ENCODE assay signal across 8 cellular contexts in the genomic region with DNA sequence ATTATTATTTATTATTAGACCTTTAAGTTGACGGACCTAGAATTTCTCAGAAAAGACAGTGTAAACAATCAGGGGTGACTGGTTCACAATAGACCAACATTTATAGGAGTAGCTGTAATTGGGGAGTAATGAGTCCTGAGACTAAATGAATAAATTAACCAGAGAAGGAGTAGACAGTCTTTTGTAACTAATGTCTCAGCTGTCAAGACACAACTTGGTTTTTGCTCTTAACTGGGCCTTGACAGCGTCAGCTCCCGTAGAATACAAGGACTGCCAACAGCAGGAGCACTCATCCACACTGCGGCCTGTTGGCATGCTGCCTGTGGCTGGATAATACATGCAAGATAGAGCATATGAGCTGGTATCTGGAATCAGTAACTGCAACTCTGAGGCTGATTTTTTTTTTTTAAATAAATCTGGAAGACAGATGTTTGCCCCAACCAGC.
DNase-seq lines count a peak whose midpoint lies in the region; ATAC-seq and TF ChIP-seq lines count a peak whose summit lies in the region.

No MANE protein-coding gene starts in this region.

- H2BK5ac ChIP-seq in neuronal stem cell (ENCODE audit: low read length) = no peak overlapping the region

- no peak overlapping the region for H2BK15ac ChIP-seq in neuronal stem cell (ENCODE audit: low read length)

- POLR2A ChIA-PET in naive thymus-derived CD4-positive, alpha-beta T cell (lab: Charles Lee) = no interaction called here

- no peak overlapping the region for H4K8ac ChIP-seq in neuronal stem cell (ENCODE audit: low read depth, low read length)

- TF ChIP-seq CTCF in VCaP (conservative IDR thresholded peaks at IDR 0.05) = no peak

- CTCF ChIA-PET in naive thymus-derived CD4-positive, alpha-beta T cell (lab: Charles Lee) = no interaction called here

- H3K9ac ChIP-seq in skeletal muscle tissue (ENCODE audit: low read depth in 1 of 3, low read length in 3 of 3) (peak overlapping the region; percentile 65 to 69 (median 68)), neuronal stem cell (ENCODE audit: low read depth, low read length, poor library complexity) (no peak overlapping the region)

- no peak overlapping the region for H3K4me3 Mint-ChIP-seq in naive thymus-derived CD4-positive, alpha-beta T cell

- intact Hi-C loops in right cardiac atrium (cut with DNase I) = no loop called here
- intact Hi-C loops in naive thymus-derived CD4-positive, alpha-beta T cell (cut with micrococcal nuclease) = no loop called here

- H3K4me2 ChIP-seq in neuronal stem cell (ENCODE audit: insufficient read depth, low read length, poor library complexity, severe bottlenecking) = no peak overlapping the region

- no peak overlapping the region for H3K18ac ChIP-seq in neuronal stem cell (ENCODE audit: low read length)

- 33% methylated on average over 4 of the region's 4 CpGs for WGBS in right cardiac atrium
- WGBS in neuronal stem cell (ENCODE audit: extremely low coverage in 2 of 2, insufficient read length in 2 of 2, insufficient replicate concordance in 1 of 2), 2 donors = no CpG with 5 or more reads among the region's 4 CpGs

- H3K27me3 Mint-ChIP-seq in naive thymus-derived CD4-positive, alpha-beta T cell = no peaks in the 10 kb centered on the region

- no peak overlapping the region for H2BK12ac ChIP-seq in neuronal stem cell (ENCODE audit: low read length)

- no peaks in the 10 kb centered on the region for H3K9me3 ChIP-seq in right cardiac atrium (ENCODE audit: control insufficient read depth, low read length)
- H3K9me3 ChIP-seq in skeletal muscle tissue (ENCODE audit: control insufficient read depth in 3 of 3, low read length in 3 of 3) = no peaks in the 10 kb centered on the region
- H3K9me3 ChIP-seq in naive thymus-derived CD4-positive, alpha-beta T cell (ENCODE audit: control insufficient read depth in 2 of 3, low read length in 3 of 3) = no peaks in the 10 kb centered on the region
- peaks cover 0 to 3% of the 10 kb centered on the region in 2 donors for H3K9me3 ChIP-seq in neuronal stem cell (replicated peaks in 1 of 2; ENCODE audit: control insufficient read depth in 2 of 2, insufficient read depth in 1 of 2, low read depth in 1 of 2, low read length in 2 of 2)

- peak; percentile 96 for ATAC-seq in right cardiac atrium
- no peak for ATAC-seq in naive thymus-derived CD4-positive, alpha-beta T cell
- ATAC-seq in stimulated activated naive CD8-positive, alpha-beta T cell treated with anti-CD3 and anti-CD28 coated beads, Interleukin-15, Interleukin-2, amounts not matched to agents 100 U/mL and 50 U/mL, for 24 hours = no peak
- no peak for ATAC-seq in HG02798 (IDR thresholded peaks at IDR 0.05; ENCODE audit: poor library complexity, unreplicated experiment)

- H3K36me3 ChIP-seq in skeletal muscle tissue (ENCODE audit: control insufficient read depth in 3 of 3, insufficient read depth in 3 of 3, low read length in 3 of 3) (no peaks in the 10 kb centered on the region), neuronal stem cell (replicated peaks in 1 of 2; ENCODE audit: control insufficient read depth in 2 of 2, insufficient read depth in 2 of 2, low read length in 2 of 2) (no peaks in the 10 kb centered on the region)
- H3K36me3 ChIP-seq in naive thymus-derived CD4-positive, alpha-beta T cell (ENCODE audit: control insufficient read depth in 2 of 3, insufficient read depth in 3 of 3, low read length in 3 of 3) = no peaks in the 10 kb centered on the region

- H2AFZ ChIP-seq in neuronal stem cell (ENCODE audit: low read length) = no peak overlapping the region

- H3K27ac Mint-ChIP-seq in naive thymus-derived CD4-positive, alpha-beta T cell = no peak overlapping the region

- peak overlapping the region; percentile 40 for H3K27ac ChIP-seq in VCaP
- no peak overlapping the region for H3K27ac ChIP-seq in right cardiac atrium (ENCODE audit: low read length)
- H3K27ac ChIP-seq in skeletal muscle tissue (ENCODE audit: low read depth, low read length) = peak overlapping the region; percentile 59
- H3K27ac ChIP-seq in naive thymus-derived CD4-positive, alpha-beta T cell (ENCODE audit: low read depth, low read length) = no peak overlapping the region
- H3K27ac ChIP-seq in neuronal stem cell (replicated peaks; ENCODE audit: low read length) = no peak overlapping the region

- H2BK120ac ChIP-seq in neuronal stem cell (ENCODE audit: low read depth, low read length) = no peak overlapping the region

- no peaks in the 10 kb centered on the region for H3K27me3 ChIP-seq in right cardiac atrium (ENCODE audit: control insufficient read depth, insufficient read depth)
- no peaks in the 10 kb centered on the region for H3K27me3 ChIP-seq in skeletal muscle tissue (ENCODE audit: control insufficient read depth in 3 of 3, insufficient read depth in 3 of 3, low read length in 3 of 3)
- H3K27me3 ChIP-seq in naive thymus-derived CD4-positive, alpha-beta T cell (ENCODE audit: control insufficient read depth in 2 of 2, insufficient read depth in 2 of 2, low read length in 2 of 2) = no peaks in the 10 kb centered on the region
- no peaks in the 10 kb centered on the region for H3K27me3 ChIP-seq in neuronal stem cell (ENCODE audit: control insufficient read depth in 3 of 3, insufficient read depth in 3 of 3, low read depth in 1 of 3, low read length in 3 of 3)

- H3K4me3 ChIP-seq in right cardiac atrium (ENCODE audit: low read length) (no peak overlapping the region), skeletal muscle tissue (ENCODE audit: low read length in 3 of 3) (peak overlapping the region in 1 of 3 donors; percentile 19), neuronal stem cell (ENCODE audit: low read length in 2 of 2) (no peak overlapping the region)
- no peak overlapping the region for H3K4me3 ChIP-seq in naive thymus-derived CD4-positive, alpha-beta T cell (ENCODE audit: low read length)

- DNase-seq in LHCN-M2 (ENCODE audit: low read depth) = peak; percentile 81
- peak; percentile 93 to 97 (median 93) for DNase-seq in right cardiac atrium
- DNase-seq in naive thymus-derived CD4-positive, alpha-beta T cell = no peak
- DNase-seq in stimulated activated naive CD8-positive, alpha-beta T cell treated with anti-CD3 and anti-CD28 coated beads, Interleukin-15, Interleukin-2, amounts not matched to agents 100 U/mL and 50 U/mL, for 24 hours = no peak
- no peak for DNase-seq in neuronal stem cell (ENCODE audit: low spot score)

- H3K4me1 ChIP-seq in right cardiac atrium (ENCODE audit: control insufficient read depth, insufficient read depth, low read length) (no peaks in the 10 kb centered on the region), skeletal muscle tissue (ENCODE audit: control insufficient read depth in 3 of 3, insufficient read depth in 3 of 3, low read length in 3 of 3) (peaks cover 10 to 30% (median 23%) of the 10 kb centered on the region in 3 donors), neuronal stem cell (ENCODE audit: control insufficient read depth in 2 of 2, insufficient read depth in 1 of 2, low read depth in 1 of 2, low read length in 2 of 2) (no peaks in the 10 kb centered on the region)
- no peaks in the 10 kb centered on the region for H3K4me1 ChIP-seq in naive thymus-derived CD4-positive, alpha-beta T cell (ENCODE audit: control insufficient read depth in 2 of 2, insufficient read depth in 2 of 2, low read length in 2 of 2)

- no peaks in the 10 kb centered on the region for H3K36me3 Mint-ChIP-seq in naive thymus-derived CD4-positive, alpha-beta T cell

- H4K91ac ChIP-seq in neuronal stem cell (ENCODE audit: low read depth, low read length, poor library complexity) = no peak overlapping the region

- H3K9me3 Mint-ChIP-seq in naive thymus-derived CD4-positive, alpha-beta T cell = peaks cover 0 to 20% (median 3%) of the 10 kb centered on the region in 11 donors

- H3K4ac ChIP-seq in neuronal stem cell (ENCODE audit: low read length) = no peak overlapping the region

- no peak overlapping the region for H3K23ac ChIP-seq in neuronal stem cell (ENCODE audit: low read depth, low read length, poor library complexity)

- no peaks in the 10 kb centered on the region for H3K79me1 ChIP-seq in neuronal stem cell (ENCODE audit: low read depth, low read length)

- H2AK5ac ChIP-seq in neuronal stem cell (ENCODE audit: low read depth, low read length) = no peak overlapping the region

- H3K4me1 Mint-ChIP-seq in naive thymus-derived CD4-positive, alpha-beta T cell = no peaks in the 10 kb centered on the region

- no peak overlapping the region for H3K14ac ChIP-seq in neuronal stem cell (ENCODE audit: low read length)

Comparison
In these comparisons a context has a peak if more than half of its experiments do, and no peak if none do; other contexts are left out.
1. DNase-seq: peak in LHCN-M2 (single experiment) and right cardiac atrium (3 of 3); none in naive thymus-derived CD4-positive, alpha-beta T cell (0 of 9), stimulated activated naive CD8-positive, alpha-beta T cell treated with anti-CD3 and anti-CD28 coated beads, Interleukin-15, Interleukin-2, amounts not matched to agents 100 U/mL and 50 U/mL, for 24 hours (single experiment) and neuronal stem cell (single experiment).
2. H3K27ac ChIP-seq: peak in VCaP (single experiment) and skeletal muscle tissue (single experiment); none in right cardiac atrium (single experiment), naive thymus-derived CD4-positive, alpha-beta T cell (single experiment) and neuronal stem cell (single experiment).
3. ATAC-seq: peak in right cardiac atrium (2 of 2); none in naive thymus-derived CD4-positive, alpha-beta T cell (single experiment), stimulated activated naive CD8-positive, alpha-beta T cell treated with anti-CD3 and anti-CD28 coated beads, Interleukin-15, Interleukin-2, amounts not matched to agents 100 U/mL and 50 U/mL, for 24 hours (single experiment) and HG02798 (single experiment).